Comparison of ENCODE assay signal across 1 cellular context in the genomic region with DNA sequence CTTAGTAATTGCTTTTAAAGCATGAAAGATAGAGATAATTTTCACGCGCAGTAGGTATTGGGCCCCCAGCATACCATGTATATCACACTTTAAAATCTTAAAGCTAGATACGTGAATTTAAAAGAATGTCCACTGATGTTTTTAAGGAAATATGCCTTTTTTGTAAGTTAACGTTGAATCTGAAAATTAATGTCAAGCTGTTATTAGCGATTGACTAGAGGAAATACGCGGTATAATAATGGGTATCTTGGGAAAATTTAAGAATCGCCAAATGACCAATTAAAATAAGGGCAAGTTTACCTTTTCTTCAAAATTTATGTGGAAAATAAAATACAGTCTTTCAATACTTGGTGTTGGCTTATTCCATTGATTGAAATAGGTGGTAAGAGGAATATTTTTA.
TF ChIP-seq lines count a peak whose summit lies in the region.

No MANE protein-coding gene starts in this region.

TF ChIP-seq in IMR-90, 13 proteins besides CTCF, POLR2A, EP300 and RAD21 (continued from another document):
- TF ChIP-seq, protein P1, sequence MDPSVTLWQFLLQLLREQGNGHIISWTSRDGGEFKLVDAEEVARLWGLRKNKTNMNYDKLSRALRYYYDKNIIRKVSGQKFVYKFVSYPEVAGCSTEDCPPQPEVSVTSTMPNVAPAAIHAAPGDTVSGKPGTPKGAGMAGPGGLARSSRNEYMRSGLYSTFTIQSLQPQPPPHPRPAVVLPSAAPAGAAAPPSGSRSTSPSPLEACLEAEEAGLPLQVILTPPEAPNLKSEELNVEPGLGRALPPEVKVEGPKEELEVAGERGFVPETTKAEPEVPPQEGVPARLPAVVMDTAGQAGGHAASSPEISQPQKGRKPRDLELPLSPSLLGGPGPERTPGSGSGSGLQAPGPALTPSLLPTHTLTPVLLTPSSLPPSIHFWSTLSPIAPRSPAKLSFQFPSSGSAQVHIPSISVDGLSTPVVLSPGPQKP (IDR thresholded peaks at IDR 0.05; ENCODE audit: borderline replicate concordance, low read depth, low read length) = no peak
- no peak for TF ChIP-seq RFX5 (IDR thresholded peaks at IDR 0.05; ENCODE audit: low read depth, low read length)
